ENCODE assay signal across 8 cellular contexts in genomic region chr7:113086431-113086888, GRCh38. TPM values are rescaled to one million over a fixed set of nuclear protein-coding genes. Genes with fewer than 3 reads are reported as not detected.
DNase-seq lines count a peak whose midpoint lies in the region; ATAC-seq and TF ChIP-seq lines count a peak whose summit lies in the region.

A gene with protein sequence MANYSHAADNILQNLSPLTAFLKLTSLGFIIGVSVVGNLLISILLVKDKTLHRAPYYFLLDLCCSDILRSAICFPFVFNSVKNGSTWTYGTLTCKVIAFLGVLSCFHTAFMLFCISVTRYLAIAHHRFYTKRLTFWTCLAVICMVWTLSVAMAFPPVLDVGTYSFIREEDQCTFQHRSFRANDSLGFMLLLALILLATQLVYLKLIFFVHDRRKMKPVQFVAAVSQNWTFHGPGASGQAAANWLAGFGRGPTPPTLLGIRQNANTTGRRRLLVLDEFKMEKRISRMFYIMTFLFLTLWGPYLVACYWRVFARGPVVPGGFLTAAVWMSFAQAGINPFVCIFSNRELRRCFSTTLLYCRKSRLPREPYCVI (minus strand): TSS chr7:113086827. CDS start chr7:113084721, 2,106 bp downstream.

- 5% methylated on average over 15 of the region's 29 CpGs for WGBS in right lobe of liver (ENCODE audit: insufficient coverage, low coverage, low lambda C conversion rate, missing lambda C conversion rate)

- H3K27ac Mint-ChIP-seq in dendritic cell treated with granulocyte-macrophage colony-stimulating factor and Interleukin-4, amounts not matched to agents 40 ng/mL and 50 ng/mL, for 4 days = no peak within 1 kb of the TSS

- no peaks in the 10 kb centered on the region for H3K36me3 Mint-ChIP-seq in dendritic cell treated with granulocyte-macrophage colony-stimulating factor and Interleukin-4, amounts not matched to agents 40 ng/mL and 50 ng/mL, for 4 days (ENCODE audit: low read depth)

- ATAC-seq in GM21825 (IDR thresholded peaks at IDR 0.05; ENCODE audit: unreplicated experiment) (peak; percentile 80), right lobe of liver (peak; percentile 42 to 69 (median 52)), HG03439 (IDR thresholded peaks at IDR 0.05; ENCODE audit: unreplicated experiment) (no peak)

- TF ChIP-seq POLR2A in right lobe of liver (IDR thresholded peaks at IDR 0.05) = no peak

- H3K36me3 ChIP-seq in right lobe of liver = no peaks in the 10 kb centered on the region

- H3K9me3 ChIP-seq in right lobe of liver = no peaks in the 10 kb centered on the region

- no peaks in the 10 kb centered on the region for H3K9me3 Mint-ChIP-seq in dendritic cell treated with granulocyte-macrophage colony-stimulating factor and Interleukin-4, amounts not matched to agents 40 ng/mL and 50 ng/mL, for 4 days

- TF ChIP-seq CTCF in VCaP (conservative IDR thresholded peaks at IDR 0.05) (no peak), right lobe of liver (IDR thresholded peaks at IDR 0.05) (no peak)

- intact Hi-C loops in dendritic cell treated with granulocyte-macrophage colony-stimulating factor and Interleukin-4, amounts not matched to agents 40 ng/mL and 50 ng/mL, for 4 days (cut with micrococcal nuclease) = no loop called here
- intact Hi-C loops in right lobe of liver (cut with DNase I) = no loop called here

- peaks cover 26% of the 10 kb centered on the region for H3K27me3 Mint-ChIP-seq in dendritic cell treated with granulocyte-macrophage colony-stimulating factor and Interleukin-4, amounts not matched to agents 40 ng/mL and 50 ng/mL, for 4 days

- peak within 1 kb of the TSS in 2 of 3 donors; percentile 14 to 31 for H3K4me3 ChIP-seq in right lobe of liver

- H3K4me1 ChIP-seq in right lobe of liver = no peaks in the 10 kb centered on the region

- DNase-seq in DMS79 treated with DMSO at 0.1 percent for 48 hours (lab: John Stamatoyannopoulos, UW) = peak; percentile 78
- DNase-seq in NAMALWA (ENCODE audit: low spot score) = peak; percentile 69
- peak in 2 of 3 donors; percentile 29 to 50 for DNase-seq in right lobe of liver
- DNase-seq in stimulated activated CD8-positive, alpha-beta memory T cell treated with anti-CD3 and anti-CD28 coated beads, Interleukin-4, amount 100 ng/mL, for 24 hours (ENCODE audit: low read depth) = peak; percentile 2

- peaks cover 6% of the 10 kb centered on the region for H3K4me1 Mint-ChIP-seq in dendritic cell treated with granulocyte-macrophage colony-stimulating factor and Interleukin-4, amounts not matched to agents 40 ng/mL and 50 ng/mL, for 4 days (ENCODE audit: low read depth)

- H3K27me3 ChIP-seq in right lobe of liver = peaks cover 0 to 5% of the 10 kb centered on the region in 2 donors

- H3K4me3 Mint-ChIP-seq in dendritic cell treated with granulocyte-macrophage colony-stimulating factor and Interleukin-4, amounts not matched to agents 40 ng/mL and 50 ng/mL, for 4 days = peak within 1 kb of the TSS; percentile 75

- H3K27ac ChIP-seq in VCaP (peak within 1 kb of the TSS; percentile 57), right lobe of liver (no peak within 1 kb of the TSS)

RNA-seq across cellular contexts. Expression of the gene that starts here (rescaled TPM):
- under 1 TPM; 0.06 to 0.80 (median 0.33) TPM for total RNA-seq in right lobe of liver

Comparison
In these comparisons a context has a peak if more than half of its experiments do, and no peak if none do; other contexts are left out.
1. Peak in DNase-seq, ATAC-seq and H3K4me3 ChIP-seq in right lobe of liver; RNA of the gene not detected or under 1 TPM.
2. DNase-seq: peak in every context shown above with its lines; median percentile 78 in DMS79 treated with DMSO at 0.1 percent for 48 hours; 69 in NAMALWA; 40 in right lobe of liver; 2 in stimulated activated CD8-positive, alpha-beta memory T cell treated with anti-CD3 and anti-CD28 coated beads, Interleukin-4, amount 100 ng/mL, for 24 hours.